ENCODE assay signal across 8 cellular contexts in genomic region chr3:66998899-66999235, GRCh38. TPM values are rescaled to one million over a fixed set of nuclear protein-coding genes. Genes with fewer than 3 reads are reported as not detected.
DNase-seq lines count a peak whose midpoint lies in the region; ATAC-seq, FAIRE-seq and TF ChIP-seq lines count a peak whose summit lies in the region.

No MANE protein-coding gene starts in this region.

- CTCF ChIA-PET in MCF 10A (lab: Yijun Ruan, JAX) = interaction anchor here (1.3 kb wide), 1 partner anchor 177 kb away, joined by 3 read pairs; no protein-coding TSS in a partner anchor

- peak overlapping the region; percentile 80 for H3K4me3 Mint-ChIP-seq in MCF 10A (ENCODE audit: unreplicated experiment)

- no peaks in the 10 kb centered on the region for H3K36me3 ChIP-seq in mucosa of descending colon (ENCODE audit: low read depth)

- TF ChIP-seq CTCF in 22Rv1 (IDR thresholded peaks at IDR 0.05) (no peak), MCF 10A (IDR thresholded peaks at IDR 0.05; ENCODE audit: unreplicated experiment) (no peak), mucosa of descending colon (IDR thresholded peaks at IDR 0.05) (no peak)

- no peaks in the 10 kb centered on the region for H3K9me3 Mint-ChIP-seq in MCF 10A (ENCODE audit: unreplicated experiment)

- FAIRE-seq in HTR-8/SVneo (lab: Jason Lieb, UNC) = peak; percentile 75

- ATAC-seq in mucosa of descending colon (no peak), GM18873 (IDR thresholded peaks at IDR 0.05; ENCODE audit: low FRiP score, unreplicated experiment) (no peak), HG03520 (IDR thresholded peaks at IDR 0.05; ENCODE audit: unreplicated experiment) (no peak), GM18858 (IDR thresholded peaks at IDR 0.05; ENCODE audit: unreplicated experiment) (no peak)

- DNase-seq in HTR-8/SVneo (ENCODE audit: insufficient read length, low spot score) = no peak
- DNase-seq in MCF 10A (ENCODE audit: unreplicated experiment) = no peak
- no peak for DNase-seq in mucosa of descending colon
- DNase-seq in NCI-H2081 treated with DMSO at 0.1 percent for 48 hours (lab: John Stamatoyannopoulos, UW) = no peak

- peak overlapping the region; percentile 44 for H3K27ac Mint-ChIP-seq in MCF 10A (ENCODE audit: low read depth, unreplicated experiment)

- POLR2A ChIA-PET in MCF 10A (lab: Yijun Ruan, JAX) = interaction anchor here (0.7 to 1.5 kb wide), 2 partner anchors 26 to 635 kb away, joined by 3 to 7 read pairs; no protein-coding TSS in a partner anchor

- H3K9me3 ChIP-seq in mucosa of descending colon = no peaks in the 10 kb centered on the region

- intact Hi-C loops in MCF 10A (cut with micrococcal nuclease) (loop anchor here (5.0 kb wide), 1 partner anchor 648 kb away; no protein-coding TSS in a partner anchor), mucosa of descending colon (cut with DNase I, micrococcal nuclease) (no loop called here)

- peaks cover 11% of the 10 kb centered on the region for H3K27me3 Mint-ChIP-seq in MCF 10A (ENCODE audit: insufficient read depth, unreplicated experiment)

- peak overlapping the region; percentile 47; the same call in 1 of the 2 replicates for H3K27ac ChIP-seq in 22Rv1

- H3K4me1 ChIP-seq in mucosa of descending colon (ENCODE audit: low read depth) = peaks cover 3% of the 10 kb centered on the region

- no peaks in the 10 kb centered on the region for H3K36me3 Mint-ChIP-seq in MCF 10A (ENCODE audit: insufficient read depth, unreplicated experiment)

- H3K4me3 ChIP-seq in mucosa of descending colon = peak overlapping the region; percentile 83

- peaks cover 7% of the 10 kb centered on the region for H3K4me1 Mint-ChIP-seq in MCF 10A (ENCODE audit: insufficient read depth, unreplicated experiment)

- BruUV-seq in MCF 10A (replicated peaks; lab: Mats Ljungman, UMichigan) = no TSS peak

RNA-seq across cellular contexts. Expression of gene KBTBD8, which starts 0.8 kb away (rescaled TPM):
- 1.7 and 4.3 TPM in 2 replicates for total RNA-seq in MCF 10A (2022)
- total RNA-seq in mucosa of descending colon = 1 to 10 TPM; 1.9 to 2.7 (median 2.5) TPM
